ENCODE assay signal across 21 cellular contexts in genomic region chr2:232323328-232323650, GRCh38. TPM values are rescaled to one million over a fixed set of nuclear protein-coding genes. Genes with fewer than 3 reads are reported as not detected.
DNase-seq lines count a peak whose midpoint lies in the region; ATAC-seq and TF ChIP-seq lines count a peak whose summit lies in the region.
"Had no signal": no experiment of that assay in that cellular context is flagged by ENCODE, and none has a peak within 500 bp of the region (broad histone marks: within the 10 kb centered on the region; RNA-seq: fewer than 3 reads in every experiment).

No MANE protein-coding gene starts in this region.

- no peaks in the 10 kb centered on the region for H3K27me3 ChIP-seq in heart left ventricle
- H3K27me3 ChIP-seq: SJSA1 had no signal

- no peaks in the 10 kb centered on the region for H3K36me3 ChIP-seq in heart left ventricle
- H3K36me3 ChIP-seq: SJSA1 had no signal

- H3K36me3 Mint-ChIP-seq in T-helper 17 cell (ENCODE audit: low read depth), result no peaks in the 10 kb centered on the region
- H3K36me3 Mint-ChIP-seq: CD4-positive, CD25-positive, alpha-beta regulatory T cell had no signal

- TF ChIP-seq POLR2A in heart left ventricle (IDR thresholded peaks at IDR 0.05), result no peak

- no peak for TF ChIP-seq CTCF in heart left ventricle (IDR thresholded peaks at IDR 0.05)

- no peak overlapping the region for H3K4me3 Mint-ChIP-seq in T-helper 17 cell

- no peaks in the 10 kb centered on the region for H3K9me3 ChIP-seq in heart left ventricle
- no peaks in the 10 kb centered on the region for H3K9me3 ChIP-seq in T-helper 17 cell (ENCODE audit: control insufficient read depth, low read length, poor library complexity, severe bottlenecking)
- H3K9me3 ChIP-seq: Caco-2, SJSA1 had no signal

- ATAC-seq in heart left ventricle, result no peak
- no peak for ATAC-seq in T-helper 17 cell
- ATAC-seq in GM18909 (IDR thresholded peaks at IDR 0.05; ENCODE audit: poor library complexity, unreplicated experiment), result no peak
- no peak for ATAC-seq in HG02642 (IDR thresholded peaks at IDR 0.05; ENCODE audit: poor library complexity, unreplicated experiment)
- ATAC-seq: GM12878, Panc1 had no signal

- DNase-seq in cardiac septum (ENCODE audit: low spot score), result peak; percentile 63
- no peak for DNase-seq in heart left ventricle
- DNase-seq in T-helper 17 cell, result no peak
- peak; percentile 51 for DNase-seq in islet precursor cell
- DNase-seq in cerebellar nuclear complex (lab: John Stamatoyannopoulos, UW), result no peak
- DNase-seq: ACHN; AML-193; Caco-2; CD4-positive, CD25-positive, alpha-beta regulatory T cell; DMS153; EL; NCI-H1436; NCI-H1930; NCI-H345; NCI-H524 treated with DMSO at 0.1 percent for 48 hours had no signal

- no peaks in the 10 kb centered on the region for H3K27me3 Mint-ChIP-seq in T-helper 17 cell
- H3K27me3 Mint-ChIP-seq: CD4-positive, CD25-positive, alpha-beta regulatory T cell had no signal

- H3K27ac Mint-ChIP-seq in T-helper 17 cell, result peak overlapping the region; percentile 81

- WGBS in heart left ventricle, 4 donors, result 90 to 100% (median 96%) methylated on average over 3 to 4 of the region's 4 CpGs

- H3K4me1 Mint-ChIP-seq in T-helper 17 cell, result peaks cover 29% of the 10 kb centered on the region

- intact Hi-C loops in cardiac septum (cut with DNase I), result no loop called here
- intact Hi-C loops in heart left ventricle (cut with DNase I), result loop anchor here in 4 of 10 donors (5.0 to 10.0 kb wide), 2 partner anchors 178 to 181 kb away; no protein-coding TSS in a partner anchor

- peaks cover 0 to 16% (median 0%) of the 10 kb centered on the region in 12 donors for H3K4me1 ChIP-seq in heart left ventricle
- H3K4me1 ChIP-seq: Caco-2, SJSA1 had no signal

- no peak overlapping the region for H3K4me3 ChIP-seq in heart left ventricle
- H3K4me3 ChIP-seq: GM12878, SJSA1 had no signal

- H3K27ac ChIP-seq in heart left ventricle, result no peak overlapping the region
- H3K27ac ChIP-seq: KMS-11, SJSA1 had no signal

RNA-seq across cellular contexts. Expression of gene ALPP, which starts 55.3 kb away (rescaled TPM):
- total RNA-seq in cardiac septum (not detected), heart left ventricle (not detected), T-helper 17 cell (under 1 TPM; 0.29 to 0.45 TPM)
- polyA plus RNA-seq in heart left ventricle, result not detected
- total RNA-seq: CD4-positive, CD25-positive, alpha-beta regulatory T cell; GM12878 had no signal
- polyA plus RNA-seq: CD4-positive, CD25-positive, alpha-beta regulatory T cell had no signal

Comparison
In these comparisons a context has a peak if more than half of its experiments do, and no peak if none do; other contexts are left out.
1. DNase-seq: peak in cardiac septum (single experiment) and islet precursor cell (single experiment); none in heart left ventricle (0 of 5), T-helper 17 cell (0 of 3) and cerebellar nuclear complex (0 of 2).